16 cellular contexts compared by ENCODE assay signal in genomic region chr9:106218854-106219253, GRCh38.
DNase-seq lines count a peak whose midpoint lies in the region; ATAC-seq and TF ChIP-seq lines count a peak whose summit lies in the region.
"Had no signal": no experiment of that assay in that cellular context is flagged by ENCODE, and none has a peak within 500 bp of the region (broad histone marks: within the 10 kb centered on the region; RNA-seq: fewer than 3 reads in every experiment).

No MANE protein-coding gene starts in this region.

- no peak for TF ChIP-seq CTCF in epithelial cell of esophagus (IDR thresholded peaks at IDR 0.05; ENCODE audit: insufficient read depth, low read depth, low read length, missing control alignments)

- intact Hi-C loops in posterior cingulate gyrus (cut with DNase I): no loop called here

- peak; percentile 23 for DNase-seq in epithelial cell of esophagus (ENCODE audit: low read depth)
- no peak for DNase-seq in GDM1 (lab: John Stamatoyannopoulos, UW)
- no peak for DNase-seq in posterior cingulate gyrus
- no peak for DNase-seq in globus pallidus (ENCODE audit: low spot score)
- no peak for DNase-seq in NCI-H2081 treated with DMSO at 0.1 percent for 48 hours (lab: John Stamatoyannopoulos, UW)
- DNase-seq: activated CD8-positive, alpha-beta T cell treated with anti-CD3 and anti-CD28 coated beads, Interleukin-2, amount 10 ng/mL, durations not matched to agents 7 days and 5 days; aorta; cortex of kidney; DMS 273 treated with DMSO at 0.1 percent for 48 hours; esophagus squamous epithelium; NCI-H2227 treated with DMSO at 0.1 percent for 48 hours; stimulated activated CD4-positive, alpha-beta T cell treated with anti-CD3 and anti-CD28 coated beads, Interleukin-1b, Interleukin-23, amount 100 ng/mL, for 48 hours had no signal

- H3K4me3 ChIP-seq in epithelial cell of esophagus (ENCODE audit: low read length): no peak overlapping the region
- H3K4me3 ChIP-seq: esophagus squamous epithelium, hepatocyte had no signal

- peak; percentile 80 for ATAC-seq in GM18909 (IDR thresholded peaks at IDR 0.05; ENCODE audit: poor library complexity, unreplicated experiment)
- ATAC-seq in GM21723 (IDR thresholded peaks at IDR 0.05; ENCODE audit: unreplicated experiment): peak; percentile 60
- ATAC-seq in HG03135 (IDR thresholded peaks at IDR 0.05; ENCODE audit: unreplicated experiment): peak; percentile 64
- ATAC-seq: activated CD8-positive, alpha-beta T cell treated with anti-CD3 and anti-CD28 coated beads, Interleukin-2, amount 10 ng/mL, durations not matched to agents 7 days and 5 days had no signal
